Comparison of ENCODE assay signal across 8 cellular contexts in the genomic region with DNA sequence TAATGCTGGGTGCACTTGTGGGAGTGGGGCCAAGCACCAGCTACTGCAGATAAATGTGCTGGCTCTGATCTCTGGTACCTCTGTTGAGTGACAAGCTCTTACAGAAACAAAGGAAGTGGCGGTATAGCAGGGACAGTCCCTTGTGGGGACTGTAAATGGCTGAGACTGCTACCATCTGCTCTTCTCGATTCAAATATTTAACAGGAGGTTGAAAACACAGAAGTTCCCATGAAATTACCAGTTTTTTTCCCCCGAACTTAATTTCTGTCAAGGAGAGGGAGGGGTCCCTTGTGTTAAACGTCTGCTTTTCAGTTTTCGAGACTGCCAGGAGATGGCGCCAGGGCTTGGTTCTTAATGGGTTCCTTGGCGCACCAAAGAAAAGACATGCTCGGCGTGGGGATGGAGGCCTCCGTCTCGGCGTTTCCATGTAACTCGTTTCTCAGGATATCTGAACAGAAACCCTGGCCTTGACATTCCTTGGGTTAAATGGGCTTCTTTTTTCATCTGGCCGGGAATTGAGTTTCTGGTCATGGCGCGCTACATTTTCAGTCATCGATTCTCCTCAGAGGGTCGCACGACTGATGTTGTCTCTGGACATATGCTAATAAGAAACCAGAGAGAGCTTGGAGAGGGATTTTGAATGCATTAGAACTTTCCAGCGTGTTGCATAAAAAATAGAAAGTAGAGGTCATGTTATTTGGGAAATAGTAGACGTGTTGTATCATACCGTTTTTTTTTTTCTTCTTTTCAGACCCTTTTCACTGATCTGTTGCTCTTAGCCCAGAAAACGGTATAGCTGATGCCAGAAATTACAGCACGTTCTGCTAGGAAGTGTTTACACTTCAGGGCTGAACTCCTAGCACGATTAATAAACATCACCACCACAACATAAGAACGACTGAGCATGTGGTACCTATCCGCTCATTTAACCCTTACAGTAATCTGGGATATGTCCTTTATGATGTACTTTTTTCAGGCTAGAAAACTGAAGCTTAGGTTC.
DNase-seq lines count a peak whose midpoint lies in the region; ATAC-seq and TF ChIP-seq lines count a peak whose summit lies in the region.

No MANE protein-coding gene starts in this region.

- peaks cover 17% of the 10 kb centered on the region for H3K4me1 Mint-ChIP-seq in CD8-positive, alpha-beta T cell (ENCODE audit: low read depth)
- H3K4me1 Mint-ChIP-seq in activated CD4-positive, alpha-beta T cell treated with anti-CD3 and anti-CD28 coated beads, Interleukin-2, amount 10 ng/mL, durations not matched to agents 24 days and 14 days = peaks cover 15% of the 10 kb centered on the region
- H3K4me1 Mint-ChIP-seq in endodermal cell = peaks cover 18% of the 10 kb centered on the region
- peaks cover 10% of the 10 kb centered on the region for H3K4me1 Mint-ChIP-seq in mesothelial cell of epicardium

- H3K36me3 Mint-ChIP-seq in CD8-positive, alpha-beta T cell = no peaks in the 10 kb centered on the region
- H3K36me3 Mint-ChIP-seq in activated CD4-positive, alpha-beta T cell treated with anti-CD3 and anti-CD28 coated beads, Interleukin-2, amount 10 ng/mL, durations not matched to agents 24 days and 14 days (ENCODE audit: low read depth) = no peaks in the 10 kb centered on the region
- no peaks in the 10 kb centered on the region for H3K36me3 Mint-ChIP-seq in endodermal cell (ENCODE audit: low read depth)
- H3K36me3 Mint-ChIP-seq in mesothelial cell of epicardium = no peaks in the 10 kb centered on the region

- H3K27ac Mint-ChIP-seq in CD8-positive, alpha-beta T cell = no peak overlapping the region
- no peak overlapping the region for H3K27ac Mint-ChIP-seq in activated CD4-positive, alpha-beta T cell treated with anti-CD3 and anti-CD28 coated beads, Interleukin-2, amount 10 ng/mL, durations not matched to agents 24 days and 14 days
- H3K27ac Mint-ChIP-seq in endodermal cell (no peak overlapping the region), mesothelial cell of epicardium (no peak overlapping the region)

- H3K27me3 ChIP-seq in CD8-positive, alpha-beta T cell (ENCODE audit: insufficient read depth, low read length) = no peaks in the 10 kb centered on the region
- no peaks in the 10 kb centered on the region for H3K27me3 ChIP-seq in endodermal cell (ENCODE audit: control insufficient read depth, insufficient read depth, low read length, poor library complexity, severe bottlenecking)

- peaks cover 16% of the 10 kb centered on the region for H3K27me3 Mint-ChIP-seq in CD8-positive, alpha-beta T cell (ENCODE audit: low read depth)
- H3K27me3 Mint-ChIP-seq in activated CD4-positive, alpha-beta T cell treated with anti-CD3 and anti-CD28 coated beads, Interleukin-2, amount 10 ng/mL, durations not matched to agents 24 days and 14 days = peaks cover 11% of the 10 kb centered on the region
- H3K27me3 Mint-ChIP-seq in endodermal cell (ENCODE audit: insufficient read depth) = no peaks in the 10 kb centered on the region
- H3K27me3 Mint-ChIP-seq in mesothelial cell of epicardium (ENCODE audit: low read depth) = peaks cover 4% of the 10 kb centered on the region

- H3K4me1 ChIP-seq in CD8-positive, alpha-beta T cell (ENCODE audit: insufficient read depth, low read length) = peaks cover 11% of the 10 kb centered on the region
- no peaks in the 10 kb centered on the region for H3K4me1 ChIP-seq in endodermal cell (ENCODE audit: control insufficient read depth, insufficient read depth, low read length)

- WGBS in endodermal cell (ENCODE audit: insufficient coverage in 1 of 2, insufficient read length in 1 of 2), 2 experiments = 46 to 53% methylated on average over 22 to 27 of the region's 27 CpGs

- no peak overlapping the region for H3K9ac ChIP-seq in endodermal cell (ENCODE audit: extremely low read depth, low read length, poor library complexity, severe bottlenecking)

- intact Hi-C loops in CD8-positive, alpha-beta T cell (cut with DNase I, micrococcal nuclease) = loop anchor here in 1 of 2 experiments (5.0 kb wide), 1 partner anchor 524 kb away; no protein-coding TSS in a partner anchor
- intact Hi-C loops in activated CD4-positive, alpha-beta T cell treated with anti-CD3 and anti-CD28 coated beads, Interleukin-2, amount 10 ng/mL, durations not matched to agents 24 days and 14 days (cut with micrococcal nuclease) = loop anchor here (2.0 kb wide), 3 partner anchors 182 to 526 kb away; no protein-coding TSS in a partner anchor

- H3K4me3 Mint-ChIP-seq in CD8-positive, alpha-beta T cell = peak overlapping the region; percentile 58
- peak overlapping the region; percentile 32 for H3K4me3 Mint-ChIP-seq in activated CD4-positive, alpha-beta T cell treated with anti-CD3 and anti-CD28 coated beads, Interleukin-2, amount 10 ng/mL, durations not matched to agents 24 days and 14 days
- H3K4me3 Mint-ChIP-seq in endodermal cell (no peak overlapping the region), mesothelial cell of epicardium (peak overlapping the region; percentile 9)

- no peaks in the 10 kb centered on the region for H3K36me3 ChIP-seq in CD8-positive, alpha-beta T cell (ENCODE audit: insufficient read depth, low read length)
- H3K36me3 ChIP-seq in endodermal cell (ENCODE audit: control insufficient read depth, insufficient read depth, low read length) = no peaks in the 10 kb centered on the region

- TF ChIP-seq CTCF in CD8-positive, alpha-beta T cell (IDR thresholded peaks at IDR 0.05) = peak; percentile 32
- TF ChIP-seq CTCF in endodermal cell (conservative IDR thresholded peaks at IDR 0.05) = peak; percentile 91
- peak; percentile 66 for TF ChIP-seq CTCF in mesothelial cell of epicardium (IDR thresholded peaks at IDR 0.05; ENCODE audit: unreplicated experiment)

- peak; percentile 51 for ATAC-seq in CD8-positive, alpha-beta T cell
- ATAC-seq in GM19328 (IDR thresholded peaks at IDR 0.05; ENCODE audit: unreplicated experiment) (peak; percentile 91), HG03342 (IDR thresholded peaks at IDR 0.05; ENCODE audit: unreplicated experiment) (peak; percentile 89)

- DNase-seq in CD8-positive, alpha-beta T cell = peak in 3 of 7 experiments; percentile 14 to 27 (median 23)
- peak; percentile 9 for DNase-seq in NCI-H2196 treated with DMSO at 0.1 percent for 48 hours (lab: John Stamatoyannopoulos, UW; ENCODE audit: unreplicated experiment)
- DNase-seq in activated CD4-positive, alpha-beta T cell treated with anti-CD3 and anti-CD28 coated beads, Interleukin-2, amount 10 ng/mL, durations not matched to agents 24 days and 14 days = peak; percentile 75
- DNase-seq in endodermal cell = peak; percentile 95
- DNase-seq in mesothelial cell of epicardium (ENCODE audit: low spot score in 2 of 2, unreplicated experiment in 2 of 2) = peak; percentile 55 to 84
- peak; percentile 23 for DNase-seq in stimulated activated CD8-positive, alpha-beta memory T cell treated with anti-CD3 and anti-CD28 coated beads, Interleukin-7, amount 100 ng/mL, for 24 hours (ENCODE audit: low read depth)

- no peaks in the 10 kb centered on the region for H3K9me3 Mint-ChIP-seq in CD8-positive, alpha-beta T cell
- no peaks in the 10 kb centered on the region for H3K9me3 Mint-ChIP-seq in activated CD4-positive, alpha-beta T cell treated with anti-CD3 and anti-CD28 coated beads, Interleukin-2, amount 10 ng/mL, durations not matched to agents 24 days and 14 days
- H3K9me3 Mint-ChIP-seq in endodermal cell (no peaks in the 10 kb centered on the region), mesothelial cell of epicardium (no peaks in the 10 kb centered on the region)

- CTCF ChIA-PET in CD8-positive, alpha-beta T cell (lab: Charles Lee) = no interaction called here

- no peak overlapping the region for H3K27ac ChIP-seq in CD8-positive, alpha-beta T cell (ENCODE audit: low read depth, low read length)
- H3K27ac ChIP-seq in endodermal cell (ENCODE audit: low read depth, low read length) = no peak overlapping the region

- POLR2A ChIA-PET in CD8-positive, alpha-beta T cell (lab: Charles Lee) = no interaction called here

- H3K4me3 ChIP-seq in CD8-positive, alpha-beta T cell (ENCODE audit: low read depth, low read length) = no peak overlapping the region
- H3K4me3 ChIP-seq in endodermal cell (ENCODE audit: low read length) = no peak overlapping the region

- no peaks in the 10 kb centered on the region for H3K9me3 ChIP-seq in CD8-positive, alpha-beta T cell (ENCODE audit: low read length)
- no peaks in the 10 kb centered on the region for H3K9me3 ChIP-seq in endodermal cell (ENCODE audit: control insufficient read depth, low read length)

Comparison
In these comparisons a context has a peak if more than half of its experiments do, and no peak if none do; other contexts are left out.
1. CTCF ChIP-seq: peak in every context shown above with its lines; median percentile 91 in endodermal cell; 66 in mesothelial cell of epicardium; 32 in CD8-positive, alpha-beta T cell.